21 cellular contexts compared by ENCODE assay signal in the genomic region with DNA sequence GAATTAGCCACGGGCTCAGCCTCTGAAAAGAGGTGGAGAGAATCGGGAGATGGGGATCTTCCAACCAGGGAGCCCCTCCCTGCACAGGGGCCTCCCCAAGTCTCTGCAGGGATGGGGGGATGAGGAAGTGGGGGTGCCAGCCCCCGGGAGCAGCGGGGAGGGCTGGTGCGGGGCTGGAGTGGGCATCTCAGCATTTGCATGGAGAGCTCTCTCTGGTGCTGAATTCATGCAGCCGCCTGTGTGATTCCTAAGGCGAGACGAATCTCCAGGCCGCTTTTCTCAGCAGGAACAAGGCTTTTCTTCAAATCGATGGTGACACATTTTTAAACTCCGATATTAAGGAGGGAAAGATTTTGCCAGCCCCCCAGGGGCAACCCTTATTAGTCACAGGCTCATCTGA. TPM values are rescaled to one million over a fixed set of nuclear protein-coding genes. Genes with fewer than 3 reads are reported as not detected.
DNase-seq lines count a peak whose midpoint lies in the region; TF ChIP-seq lines count a peak whose summit lies in the region.
"Had no signal": no experiment of that assay in that cellular context is flagged by ENCODE, and none has a peak within 500 bp of the region (broad histone marks: within the 10 kb centered on the region; RNA-seq: fewer than 3 reads in every experiment).

No MANE protein-coding gene starts in this region.

- WGBS in tibial nerve, 2 donors = 56 to 58% methylated on average over 11 of the region's 11 CpGs

- peaks cover 6% of the 10 kb centered on the region for H3K27me3 Mint-ChIP-seq in glutamatergic neuron (ENCODE audit: unreplicated experiment)
- H3K27me3 Mint-ChIP-seq: CD4-positive, CD25-positive, alpha-beta regulatory T cell; CD8-positive, alpha-beta memory T cell had no signal

- TF ChIP-seq POLR2A in tibial nerve (IDR thresholded peaks at IDR 0.05) = no peak

- TF ChIP-seq CTCF in A673 (conservative IDR thresholded peaks at IDR 0.05; ENCODE audit: low read depth, low read length) (no peak), HEK293 (tag by site-specific recombination; IDR thresholded peaks at IDR 0.05) (no peak), VCaP (conservative IDR thresholded peaks at IDR 0.05) (no peak), glutamatergic neuron (IDR thresholded peaks at IDR 0.05; ENCODE audit: partially characterized antibody, unreplicated experiment) (no peak), tibial nerve (IDR thresholded peaks at IDR 0.05) (no peak)

- no peak overlapping the region for H3K27ac Mint-ChIP-seq in glutamatergic neuron (ENCODE audit: unreplicated experiment)
- H3K27ac Mint-ChIP-seq: B cell, H9 had no signal

- TF ChIP-seq EP300 in tibial nerve (IDR thresholded peaks at IDR 0.05) = no peak

- H3K4me3 ChIP-seq in A673 (ENCODE audit: low read depth, low read length, poor library complexity, severe bottlenecking) = no peak overlapping the region
- H3K4me3 ChIP-seq in HEK293 (ENCODE audit: low read depth, low read length) = no peak overlapping the region
- no peak overlapping the region for H3K4me3 ChIP-seq in tibial nerve
- H3K4me3 ChIP-seq in effector memory CD4-positive, alpha-beta T cell (ENCODE audit: insufficient read depth, low read depth, low read length, poor library complexity, severe bottlenecking) = no peak overlapping the region
- H3K4me3 ChIP-seq: BLaER1 treated with 17β-estradiol and CSF1 and Interleukin-3, amounts not matched to agents 10 nM and 100 nM; GM12878 had no signal

- no TSS peak for BruUV-seq in A673 (replicated peaks; lab: Mats Ljungman, UMichigan)

- H3K4me1 Mint-ChIP-seq in glutamatergic neuron (ENCODE audit: low read depth, unreplicated experiment) = peaks cover 14% of the 10 kb centered on the region
- H3K4me1 Mint-ChIP-seq: B cell; CD8-positive, alpha-beta memory T cell had no signal

- H3K4me1 ChIP-seq in A673 (ENCODE audit: insufficient read depth, low read length, poor library complexity, severe bottlenecking) = peaks cover 21% of the 10 kb centered on the region
- H3K4me1 ChIP-seq in HEK293 (ENCODE audit: control insufficient read depth, insufficient read depth, low read length) = peaks cover 3% of the 10 kb centered on the region; the same call in 1 of the 2 replicates
- H3K4me1 ChIP-seq in tibial nerve = peaks cover 0 to 9% (median 0%) of the 10 kb centered on the region in 4 donors
- H3K4me1 ChIP-seq in effector memory CD4-positive, alpha-beta T cell (ENCODE audit: control insufficient read depth, insufficient read depth, low read length, poor library complexity, severe bottlenecking) = no peaks in the 10 kb centered on the region

- H3K4me3 Mint-ChIP-seq in glutamatergic neuron (ENCODE audit: unreplicated experiment) = no peak overlapping the region
- H3K4me3 Mint-ChIP-seq: B cell; CD4-positive, CD25-positive, alpha-beta regulatory T cell; CD8-positive, alpha-beta memory T cell had no signal

- CTCF ChIA-PET in A673 (lab: Charles Lee) (interaction anchor here (1.1 kb wide), 1 partner anchor 13 kb away, joined by 3 read pairs; no protein-coding TSS in a partner anchor), HEK293 (lab: Yijun Ruan, JAX) (interaction anchor here (1.9 kb wide), 1 partner anchor 16 kb away, joined by 6 read pairs; no protein-coding TSS in a partner anchor)

- no peak overlapping the region for H3K27ac ChIP-seq in A673 (ENCODE audit: low read depth, low read length, poor library complexity, severe bottlenecking)
- no peak overlapping the region for H3K27ac ChIP-seq in HEK293 (ENCODE audit: extremely low read depth, low read depth, low read length)
- H3K27ac ChIP-seq in VCaP = peak overlapping the region; percentile 100
- no peak overlapping the region for H3K27ac ChIP-seq in tibial nerve
- no peak overlapping the region for H3K27ac ChIP-seq in effector memory CD4-positive, alpha-beta T cell (ENCODE audit: insufficient read depth, low read length, poor library complexity, severe bottlenecking)
- H3K27ac ChIP-seq: BLaER1 treated with 17β-estradiol and CSF1 and Interleukin-3, amounts not matched to agents 10 nM and 100 nM had no signal

- no peaks in the 10 kb centered on the region for H3K9me3 ChIP-seq in A673 (ENCODE audit: low read depth, low read length, poor library complexity, severe bottlenecking)
- no peaks in the 10 kb centered on the region for H3K9me3 ChIP-seq in HEK293 (ENCODE audit: control insufficient read depth, insufficient read depth, low read depth, low read length)
- no peaks in the 10 kb centered on the region for H3K9me3 ChIP-seq in tibial nerve
- H3K9me3 ChIP-seq in effector memory CD4-positive, alpha-beta T cell (ENCODE audit: control insufficient read depth, low read length) = no peaks in the 10 kb centered on the region
- H3K9me3 ChIP-seq: BLaER1 treated with 17β-estradiol and CSF1 and Interleukin-3, amounts not matched to agents 10 nM and 100 nM had no signal

- intact Hi-C loops in A673 (cut with micrococcal nuclease; ENCODE audit: unreplicated experiment) = no loop called here

- POLR2A ChIA-PET in A673 (lab: Charles Lee; ENCODE audit: low non-redundant PET) = no interaction called here
- POLR2A ChIA-PET in HEK293 (lab: Yijun Ruan, JAX) = no interaction called here

- DNase-seq in A673 (ENCODE audit: low spot score) = peak; percentile 81
- peak; percentile 10 for DNase-seq in glutamatergic neuron
- no peak for DNase-seq in tibial nerve (ENCODE audit: low spot score in 2 of 2)
- no peak for DNase-seq in T-helper 9 cell
- DNase-seq in effector memory CD4-positive, alpha-beta T cell = no peak
- no peak for DNase-seq in NCI-H446 (lab: John Stamatoyannopoulos, UW)
- DNase-seq: 8988T; CD4-positive, CD25-positive, alpha-beta regulatory T cell; CD8-positive, alpha-beta memory T cell; COR-L47; DMS 273 treated with DMSO at 0.1 percent for 48 hours; DMS53; DND-41; EL; GOT3; H9 had no signal

- H3K9me3 Mint-ChIP-seq in glutamatergic neuron (ENCODE audit: unreplicated experiment) = peaks cover 4% of the 10 kb centered on the region
- H3K9me3 Mint-ChIP-seq: CD4-positive, CD25-positive, alpha-beta regulatory T cell; CD8-positive, alpha-beta memory T cell; H9 had no signal

- H3K36me3 ChIP-seq in A673 (ENCODE audit: insufficient read depth, low read length, poor library complexity, severe bottlenecking) = no peaks in the 10 kb centered on the region
- H3K36me3 ChIP-seq in HEK293 (ENCODE audit: control insufficient read depth in 2 of 2, insufficient read depth in 1 of 2, low read length in 2 of 2) = no peaks in the 10 kb centered on the region
- no peaks in the 10 kb centered on the region for H3K36me3 ChIP-seq in tibial nerve
- H3K36me3 ChIP-seq in effector memory CD4-positive, alpha-beta T cell (ENCODE audit: control insufficient read depth, insufficient read depth, low read length) = no peaks in the 10 kb centered on the region

- H3K36me3 Mint-ChIP-seq in glutamatergic neuron (ENCODE audit: unreplicated experiment) = no peaks in the 10 kb centered on the region
- H3K36me3 Mint-ChIP-seq: CD4-positive, CD25-positive, alpha-beta regulatory T cell; CD8-positive, alpha-beta memory T cell had no signal

- no peaks in the 10 kb centered on the region for H3K27me3 ChIP-seq in A673 (replicated peaks; ENCODE audit: insufficient read depth, low read depth, low read length, poor library complexity)
- no peaks in the 10 kb centered on the region for H3K27me3 ChIP-seq in tibial nerve
- no peaks in the 10 kb centered on the region for H3K27me3 ChIP-seq in effector memory CD4-positive, alpha-beta T cell (replicated peaks; ENCODE audit: control insufficient read depth, insufficient read depth, low read length, poor library complexity, severe bottlenecking)
- H3K27me3 ChIP-seq: BLaER1 treated with 17β-estradiol and CSF1 and Interleukin-3, amounts not matched to agents 10 nM and 100 nM had no signal

TF ChIP-seq in HEK293, 187 proteins besides CTCF, POLR2A, EP300 and RAD21:
- TF ChIP-seq SCRT2 (tag by site-specific recombination; IDR thresholded peaks at IDR 0.05) = no peak
- TF ChIP-seq REST (tag by site-specific recombination; IDR thresholded peaks at IDR 0.05) = 0 out of 2 replicates have a peak, but pooled peaks have one; percentile 27

RNA-seq across cellular contexts. Expression of gene MACROD1, which starts 29.1 kb away (rescaled TPM):
- total RNA-seq in A673 (2021) = 28.7 and 32.6 TPM in 2 replicates
- 12.7 TPM for total RNA-seq in glutamatergic neuron (ENCODE audit: unreplicated experiment)
- 10 to 100 TPM; 30.6 to 45.0 (median 35.0) TPM for total RNA-seq in tibial nerve

RNA-seq across cellular contexts. Expression of gene STIP1, which starts 49.2 kb away (rescaled TPM):
- total RNA-seq in A673 (2021) (565 and 577 TPM in 2 replicates), glutamatergic neuron (ENCODE audit: unreplicated experiment) (160 TPM), tibial nerve (100 to 1,000 TPM in 1 of 4 donors, 10 to 100 TPM in 3; 53.3 to 109 (median 79.8) TPM)

Comparison
In these comparisons a context has a peak if more than half of its experiments do, and no peak if none do; other contexts are left out.
1. DNase-seq: peak in A673 (single experiment) and glutamatergic neuron (single experiment); none in tibial nerve (0 of 2), T-helper 9 cell (single experiment), effector memory CD4-positive, alpha-beta T cell (0 of 3) and NCI-H446 (0 of 2).